8 cellular contexts compared by ENCODE assay signal in the genomic region with DNA sequence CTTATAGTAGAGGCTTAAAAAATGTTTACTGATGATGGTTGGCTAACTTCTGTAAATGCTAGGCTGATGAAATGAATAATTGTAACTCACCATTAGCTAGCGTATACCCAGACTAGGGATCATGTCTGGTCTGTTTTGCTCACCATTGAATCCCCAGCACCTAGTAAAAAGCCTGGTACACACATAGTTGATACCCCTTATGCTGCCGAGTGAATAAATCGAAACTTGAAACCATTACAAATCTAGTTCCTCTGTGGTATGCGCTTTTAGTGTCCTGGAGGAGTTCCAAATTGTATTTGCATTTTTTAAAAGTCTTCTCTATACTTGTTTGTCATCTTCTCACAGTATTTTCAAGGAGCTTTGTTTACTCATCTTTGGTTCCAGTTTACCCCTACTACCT. TPM values are rescaled to one million over a fixed set of nuclear protein-coding genes. Genes with fewer than 3 reads are reported as not detected.
DNase-seq lines count a peak whose midpoint lies in the region; ATAC-seq and TF ChIP-seq lines count a peak whose summit lies in the region.

No MANE protein-coding gene starts in this region.

- 47% methylated on average over 4 of the region's 4 CpGs for WGBS in mammary epithelial cell (ENCODE audit: low coverage, missing lambda C conversion rate)

- dilution Hi-C loops in mammary epithelial cell (cut with HindIII; ENCODE audit: low sequenced_read_pairs): no loop called here

- DNase-seq in activated T-cell treated with anti-CD3 and anti-CD28 coated beads, Interleukin-2, amount 50 U/mL, for 24 hours: no peak
- no peak for DNase-seq in activated T-cell treated with anti-CD3 and anti-CD28 coated beads, Interleukin-2, amount 50 U/mL, for 48 hours
- DNase-seq in MG63 (no peak), mammary epithelial cell (no peak), posterior cingulate gyrus (no peak), Kasumi-1 (lab: John Stamatoyannopoulos, UW) (no peak)
- no peak for DNase-seq in natural killer cell treated with Interleukin-12 subunit alpha and Interleukin-12 subunit beta and Interleukin-15 and Interleukin-18, amount 100 ng/mL, for 72 hours (ENCODE audit: low spot score)
- no peak for DNase-seq in stimulated activated CD4-positive, alpha-beta T cell treated with anti-CD3 and anti-CD28 coated beads, Interleukin-4, amount 100 ng/mL, for 1 hour

- no peaks in the 10 kb centered on the region for H3K27me3 Mint-ChIP-seq in activated T-cell treated with anti-CD3 and anti-CD28 coated beads, Interleukin-2, amount 50 U/mL, for 24 hours
- H3K27me3 Mint-ChIP-seq in natural killer cell treated with Interleukin-12 subunit alpha and Interleukin-12 subunit beta and Interleukin-15 and Interleukin-18, amount 100 ng/mL, for 72 hours: no peaks in the 10 kb centered on the region

- H3K27me3 ChIP-seq in MG63: no peaks in the 10 kb centered on the region
- no peaks in the 10 kb centered on the region for H3K27me3 ChIP-seq in mammary epithelial cell (ENCODE audit: insufficient read depth, low read length)

- in situ Hi-C loops in mammary epithelial cell (cut with MboI; ENCODE audit: low sequenced_read_pairs in 2 of 2): no loop called here

- peak overlapping the region; percentile 91 for H3K27ac ChIP-seq in mammary epithelial cell (ENCODE audit: insufficient read depth, low read depth, low read length)

- H3K4me1 Mint-ChIP-seq in activated T-cell treated with anti-CD3 and anti-CD28 coated beads, Interleukin-2, amount 50 U/mL, for 24 hours (ENCODE audit: low read depth): peaks cover 52% of the 10 kb centered on the region
- peaks cover 30 to 52% of the 10 kb centered on the region in 2 donors for H3K4me1 Mint-ChIP-seq in natural killer cell treated with Interleukin-12 subunit alpha and Interleukin-12 subunit beta and Interleukin-15 and Interleukin-18, amount 100 ng/mL, for 72 hours (ENCODE audit: low read depth in 2 of 2)

- peaks cover 40% of the 10 kb centered on the region for H3K4me1 ChIP-seq in mammary epithelial cell (ENCODE audit: insufficient read depth, low read length)

- ATAC-seq in natural killer cell treated with Interleukin-12 subunit alpha and Interleukin-12 subunit beta and Interleukin-15 and Interleukin-18, amount 100 ng/mL, for 72 hours: no peak

- no TSS peak for BruUV-seq in mammary epithelial cell (replicated peaks; lab: Mats Ljungman, UMichigan)

- peaks cover 59% of the 10 kb centered on the region for H3K36me3 Mint-ChIP-seq in activated T-cell treated with anti-CD3 and anti-CD28 coated beads, Interleukin-2, amount 50 U/mL, for 24 hours (ENCODE audit: low read depth)
- peaks cover 21% of the 10 kb centered on the region for H3K36me3 Mint-ChIP-seq in natural killer cell treated with Interleukin-12 subunit alpha and Interleukin-12 subunit beta and Interleukin-15 and Interleukin-18, amount 100 ng/mL, for 72 hours

- H4K20me1 ChIP-seq in mammary epithelial cell (ENCODE audit: insufficient read depth, low read length): no peaks in the 10 kb centered on the region

- H3K27ac Mint-ChIP-seq in activated T-cell treated with anti-CD3 and anti-CD28 coated beads, Interleukin-2, amount 50 U/mL, for 24 hours: peak overlapping the region; percentile 94
- peak overlapping the region; percentile 92 to 99 for H3K27ac Mint-ChIP-seq in natural killer cell treated with Interleukin-12 subunit alpha and Interleukin-12 subunit beta and Interleukin-15 and Interleukin-18, amount 100 ng/mL, for 72 hours

- peak overlapping the region; percentile 64 for H3K4me3 ChIP-seq in MG63
- H3K4me3 ChIP-seq in mammary epithelial cell (replicated peaks in 1 of 3; ENCODE audit: insufficient read depth in 1 of 3, low read depth in 2 of 3, low read length in 3 of 3): peak overlapping the region; percentile 69 to 83 (median 73)

- H2AFZ ChIP-seq in mammary epithelial cell (ENCODE audit: low read depth, low read length): peak overlapping the region; percentile 96

- H3K79me2 ChIP-seq in mammary epithelial cell (ENCODE audit: insufficient read depth, low read length): peaks cover 36% of the 10 kb centered on the region

- CTCF ChIA-PET in mammary epithelial cell (lab: Charles Lee; ENCODE audit: low non-redundant PET): no interaction called here

- peaks cover 21% of the 10 kb centered on the region for H3K36me3 ChIP-seq in MG63
- no peaks in the 10 kb centered on the region for H3K36me3 ChIP-seq in mammary epithelial cell (ENCODE audit: insufficient read depth, low read length)

- peak overlapping the region; percentile 92 for H3K4me2 ChIP-seq in mammary epithelial cell (ENCODE audit: insufficient read depth, low read depth, low read length)

- peak overlapping the region; percentile 89 for H3K4me3 Mint-ChIP-seq in activated T-cell treated with anti-CD3 and anti-CD28 coated beads, Interleukin-2, amount 50 U/mL, for 24 hours
- peak overlapping the region; percentile 94 for H3K4me3 Mint-ChIP-seq in natural killer cell treated with Interleukin-12 subunit alpha and Interleukin-12 subunit beta and Interleukin-15 and Interleukin-18, amount 100 ng/mL, for 72 hours

- no peaks in the 10 kb centered on the region for H3K9me3 Mint-ChIP-seq in activated T-cell treated with anti-CD3 and anti-CD28 coated beads, Interleukin-2, amount 50 U/mL, for 24 hours
- no peaks in the 10 kb centered on the region for H3K9me3 Mint-ChIP-seq in natural killer cell treated with Interleukin-12 subunit alpha and Interleukin-12 subunit beta and Interleukin-15 and Interleukin-18, amount 100 ng/mL, for 72 hours

- H3K9me3 ChIP-seq in MG63 (no peaks in the 10 kb centered on the region), mammary epithelial cell (replicated peaks; ENCODE audit: insufficient read depth, low read length) (no peaks in the 10 kb centered on the region)

- no peak for TF ChIP-seq CTCF in mammary epithelial cell (conservative IDR thresholded peaks at IDR 0.05 in 1 of 2, IDR thresholded peaks at IDR 0.05 in 1 of 2; ENCODE audit: extremely low read depth in 1 of 2, insufficient read depth in 1 of 2, low read depth in 1 of 2, low read length in 2 of 2)

- H3K9ac ChIP-seq in mammary epithelial cell (ENCODE audit: insufficient read depth, low read length): peak overlapping the region; percentile 96

- intact Hi-C loops in mammary epithelial cell (cut with micrococcal nuclease) (no loop called here), posterior cingulate gyrus (cut with DNase I) (loop anchor here (5.0 kb wide), 1 partner anchor 108 kb away; a partner anchor contains a TSS)

RNA-seq across cellular contexts. Expression of a gene that starts 1.3 kb away (rescaled TPM):
- 27.0 and 71.1 TPM in 2 replicates for total RNA-seq in MG63 (2014; rRNA removed; shearing (Covaris generic); ENCODE audit: low replicate concordance)
- total RNA-seq in mammary epithelial cell: 10 to 100 TPM; 13.5 to 25.5 TPM
- 9.4 TPM for polyA plus RNA-seq in mammary epithelial cell
- polyA minus RNA-seq in mammary epithelial cell: 30.4 TPM
- 10 to 100 TPM; 34.4 to 42.3 TPM for total RNA-seq in natural killer cell treated with Interleukin-12 subunit alpha and Interleukin-12 subunit beta and Interleukin-15 and Interleukin-18, amount 100 ng/mL, for 72 hours
